In the genomic region with DNA sequence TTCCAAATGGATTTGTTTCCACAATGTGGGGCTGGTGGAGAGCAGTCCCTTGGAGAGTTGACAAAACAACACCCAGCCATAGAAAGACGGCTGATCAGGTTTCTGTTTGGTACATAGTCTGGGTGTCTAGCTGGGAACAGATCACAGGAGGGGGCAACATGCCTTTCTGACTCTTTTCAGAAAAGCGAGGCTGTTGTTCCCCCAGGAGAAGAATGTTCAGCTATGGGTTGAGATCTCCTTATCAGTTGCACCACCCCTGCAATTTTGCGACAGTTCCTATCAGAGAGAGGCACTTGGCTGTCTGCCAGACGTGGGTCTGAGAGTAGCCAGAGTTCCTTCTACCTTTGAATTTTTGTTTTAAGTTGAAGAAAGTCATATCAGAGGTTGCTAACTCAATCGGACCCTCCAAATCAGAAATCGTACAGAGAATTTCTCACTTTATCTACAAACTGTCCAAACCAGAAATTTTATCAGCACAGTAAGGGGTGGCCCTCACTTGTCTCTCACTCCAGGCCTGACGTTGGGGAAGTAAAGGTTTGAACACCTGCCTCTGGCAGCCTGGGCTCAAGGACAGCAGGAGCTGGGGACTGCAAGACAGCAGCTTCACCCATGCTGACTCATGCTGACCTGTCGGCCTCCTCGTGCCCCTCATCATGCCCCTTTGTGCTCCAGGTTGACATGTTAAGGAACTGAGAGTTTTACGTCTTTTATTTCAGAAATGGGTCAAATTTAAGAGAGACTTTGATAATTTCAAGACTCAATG, we compare ENCODE assay signal across 17 cellular contexts. TPM values are rescaled to one million over a fixed set of nuclear protein-coding genes. Genes with fewer than 3 reads are reported as not detected.
DNase-seq lines count a peak whose midpoint lies in the region; ATAC-seq and TF ChIP-seq lines count a peak whose summit lies in the region.
"Had no signal": no experiment of that assay in that cellular context is flagged by ENCODE, and none has a peak within 500 bp of the region (broad histone marks: within the 10 kb centered on the region; RNA-seq: fewer than 3 reads in every experiment).

No MANE protein-coding gene starts in this region.

- intact Hi-C loops in thyroid gland (cut with DNase I), result no loop called here

- no peaks in the 10 kb centered on the region for H3K36me3 Mint-ChIP-seq in activated CD8-positive, alpha-beta memory T cell treated with anti-CD3 and anti-CD28 coated beads, Interleukin-2, amount 10 ng/mL, durations not matched to agents 7 days and 5 days

- no peaks in the 10 kb centered on the region for H3K27me3 ChIP-seq in thyroid gland

- CTCF ChIA-PET in activated CD8-positive, alpha-beta memory T cell treated with anti-CD3 and anti-CD28 coated beads, Interleukin-2, amount 10 ng/mL, durations not matched to agents 7 days and 5 days (lab: Charles Lee), result no interaction called here

- no peak for TF ChIP-seq CTCF in thyroid gland (IDR thresholded peaks at IDR 0.05)

- no peaks in the 10 kb centered on the region for H3K4me1 Mint-ChIP-seq in activated CD8-positive, alpha-beta memory T cell treated with anti-CD3 and anti-CD28 coated beads, Interleukin-2, amount 10 ng/mL, durations not matched to agents 7 days and 5 days
- H3K4me1 Mint-ChIP-seq: central memory CD8-positive, alpha-beta T cell had no signal

- no peaks in the 10 kb centered on the region for H3K9me3 ChIP-seq in thyroid gland

- no peaks in the 10 kb centered on the region for H3K9me3 Mint-ChIP-seq in activated CD8-positive, alpha-beta memory T cell treated with anti-CD3 and anti-CD28 coated beads, Interleukin-2, amount 10 ng/mL, durations not matched to agents 7 days and 5 days (ENCODE audit: low read depth)
- H3K9me3 Mint-ChIP-seq: activated CD8-positive, alpha-beta T cell treated with anti-CD3 and anti-CD28 coated beads for 36 hours; central memory CD8-positive, alpha-beta T cell had no signal

- 30 to 40% methylated on average over 10 of the region's 10 CpGs for WGBS in thyroid gland, 2 donors

- no peak overlapping the region for H3K27ac ChIP-seq in thyroid gland
- H3K27ac ChIP-seq: VCaP had no signal

- peak; percentile 34 for DNase-seq in activated CD8-positive, alpha-beta memory T cell treated with anti-CD3 and anti-CD28 coated beads, Interleukin-2, amount 10 ng/mL, durations not matched to agents 7 days and 5 days
- DNase-seq in activated CD8-positive, alpha-beta memory T cell treated with anti-CD3 and anti-CD28 coated beads for 24 hours, result no peak
- peak; percentile 7 for DNase-seq in NCI-H2107 treated with DMSO at 0.1 percent for 48 hours (lab: John Stamatoyannopoulos, UW; ENCODE audit: unreplicated experiment)
- peak; percentile 32 for DNase-seq in ecto neural progenitor cell (ENCODE audit: low spot score)
- peak; percentile 17 to 27 for DNase-seq in thyroid gland
- DNase-seq in kidney glomerular epithelial cell (lab: John Stamatoyannopoulos, UW), result no peak
- DNase-seq in effector CD4-positive, alpha-beta T cell, result no peak
- DNase-seq: activated CD8-positive, alpha-beta T cell treated with anti-CD3 and anti-CD28 coated beads for 36 hours; HCEC 1CT; NCI-H1105 treated with DMSO at 0.1 percent for 48 hours; NCI-H526; nucleus accumbens had no signal

- H3K4me3 ChIP-seq in thyroid gland (replicated peaks in 1 of 3), result no peak overlapping the region

- no peak overlapping the region for H3K4me3 Mint-ChIP-seq in activated CD8-positive, alpha-beta memory T cell treated with anti-CD3 and anti-CD28 coated beads, Interleukin-2, amount 10 ng/mL, durations not matched to agents 7 days and 5 days
- H3K4me3 Mint-ChIP-seq: activated CD8-positive, alpha-beta T cell treated with anti-CD3 and anti-CD28 coated beads for 36 hours; central memory CD8-positive, alpha-beta T cell had no signal

- no peak for TF ChIP-seq POLR2A in thyroid gland (IDR thresholded peaks at IDR 0.05)

- peaks cover 63% of the 10 kb centered on the region for H3K27me3 Mint-ChIP-seq in activated CD8-positive, alpha-beta memory T cell treated with anti-CD3 and anti-CD28 coated beads, Interleukin-2, amount 10 ng/mL, durations not matched to agents 7 days and 5 days

- no peaks in the 10 kb centered on the region for H3K4me1 ChIP-seq in thyroid gland

- no peaks in the 10 kb centered on the region for H3K36me3 ChIP-seq in thyroid gland

- no peak overlapping the region for H3K27ac Mint-ChIP-seq in activated CD8-positive, alpha-beta memory T cell treated with anti-CD3 and anti-CD28 coated beads, Interleukin-2, amount 10 ng/mL, durations not matched to agents 7 days and 5 days
- H3K27ac Mint-ChIP-seq: activated CD8-positive, alpha-beta T cell treated with anti-CD3 and anti-CD28 coated beads for 36 hours had no signal

- no peak for ATAC-seq in activated CD8-positive, alpha-beta memory T cell treated with anti-CD3 and anti-CD28 coated beads, Interleukin-2, amount 10 ng/mL, durations not matched to agents 7 days and 5 days
- no peak for ATAC-seq in HG03139 (IDR thresholded peaks at IDR 0.05; ENCODE audit: unreplicated experiment)
- ATAC-seq: activated CD8-positive, alpha-beta T cell treated with anti-CD3 and anti-CD28 coated beads for 36 hours; Panc1 had no signal

RNA-seq across cellular contexts. Expression of a gene that starts 42.2 kb away (rescaled TPM):
- not detected for total RNA-seq in activated CD8-positive, alpha-beta memory T cell treated with anti-CD3 and anti-CD28 coated beads, Interleukin-2, amount 10 ng/mL, durations not matched to agents 7 days and 5 days
- under 1 TPM in 1 of 4 donors, not detected in 3; 0.11 TPM for total RNA-seq in thyroid gland
- total RNA-seq: activated CD8-positive, alpha-beta T cell treated with anti-CD3 and anti-CD28 coated beads for 36 hours; mononuclear cell had no signal

Comparison
In these comparisons a context has a peak if more than half of its experiments do, and no peak if none do; other contexts are left out.
1. DNase-seq: peak in activated CD8-positive, alpha-beta memory T cell treated with anti-CD3 and anti-CD28 coated beads, Interleukin-2, amount 10 ng/mL, durations not matched to agents 7 days and 5 days (single experiment), NCI-H2107 treated with DMSO at 0.1 percent for 48 hours (single experiment), ecto neural progenitor cell (single experiment) and thyroid gland (2 of 2); none in activated CD8-positive, alpha-beta memory T cell treated with anti-CD3 and anti-CD28 coated beads for 24 hours (single experiment), kidney glomerular epithelial cell (single experiment) and effector CD4-positive, alpha-beta T cell (single experiment).